Comparison of ENCODE assay signal across 14 cellular contexts in the genomic region with DNA sequence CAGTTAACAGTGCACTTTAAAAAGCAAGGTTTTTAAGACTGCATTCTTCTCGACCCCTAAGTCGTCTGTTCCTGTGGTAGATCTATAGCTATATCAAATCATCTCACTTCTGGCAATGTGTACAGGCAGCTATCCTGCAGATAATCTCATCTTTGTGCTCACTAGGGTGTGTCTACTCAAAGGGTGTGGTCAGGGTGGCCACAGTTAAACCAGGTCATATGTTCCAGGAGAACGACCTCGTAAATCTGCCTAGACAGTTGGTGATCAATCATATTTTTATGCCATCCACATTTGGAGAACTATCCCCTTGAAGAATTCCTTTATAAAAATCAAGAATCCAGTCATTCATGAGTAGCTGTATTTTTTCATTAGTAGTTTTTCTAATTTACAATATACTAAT. TPM values are rescaled to one million over a fixed set of nuclear protein-coding genes. Genes with fewer than 3 reads are reported as not detected.
A peak's percentile ranks its signal among the peaks of the same experiment; 100 is the strongest.
DNase-seq lines count a peak whose midpoint lies in the region; ATAC-seq and TF ChIP-seq lines count a peak whose summit lies in the region.
"Had no signal": no experiment of that assay in that cellular context is flagged by ENCODE, and none has a peak within 500 bp of the region (broad histone marks: within the 10 kb centered on the region; RNA-seq: fewer than 3 reads in every experiment).

No MANE protein-coding gene starts in this region.

- CTCF ChIA-PET in HEK293 (lab: Yijun Ruan, JAX): interaction anchor here (1.0 to 2.1 kb wide), 4 partner anchors 32 to 296 kb away, joined by 3 to 6 read pairs (median 4); no protein-coding TSS in a partner anchor
- CTCF ChIA-PET in WTC11 (lab: Charles Lee): interaction anchor here (1.3 to 3.5 kb wide), 7 partner anchors 32 to 299 kb away, joined by 5 to 23 read pairs (median 7); a partner anchor contains a TSS

- no peaks in the 10 kb centered on the region for H3K27me3 ChIP-seq in iPS-18a (ENCODE audit: control insufficient read depth, insufficient read depth, low read length)

- no peak for TF ChIP-seq CTCF in HEK293 (tag by site-specific recombination; IDR thresholded peaks at IDR 0.05)
- TF ChIP-seq CTCF in WTC11 (IDR thresholded peaks at IDR 0.05): no peak
- no peak for TF ChIP-seq CTCF in retinal pigment epithelial cell (conservative IDR thresholded peaks at IDR 0.05; ENCODE audit: low read depth, low read length)

- ATAC-seq in WTC11: no peak
- no peak for ATAC-seq in activated T-helper 17 cell treated with anti-CD3 and anti-CD28 coated beads, Interleukin-2, amount 50 U/mL, for 72 hours (replicated peaks)

- H3K27ac Mint-ChIP-seq in WTC11: peak overlapping the region; percentile 98
- H3K27ac Mint-ChIP-seq in activated T-helper 17 cell treated with anti-CD3 and anti-CD28 coated beads, Interleukin-2, amount 50 U/mL, for 72 hours: no peak overlapping the region
- H3K27ac Mint-ChIP-seq: activated T-helper 2 cell treated with anti-CD3 and anti-CD28 coated beads, Interferon-gamma antibody, Interleukin-2, Interleukin-4, amounts not matched to agents 10 μg/mL and 5 μg/mL and 100 μg/mL, durations not matched to agents 14 hours and 24 hours and 36 hours had no signal

- DNase-seq in WTC11 (ENCODE audit: low spot score): no peak
- no peak for DNase-seq in retinal pigment epithelial cell (ENCODE audit: low read depth)
- no peak for DNase-seq in inferior parietal cortex (ENCODE audit: extremely low spot score)
- no peak for DNase-seq in SHP77 (lab: John Stamatoyannopoulos, UW)
- no peak for DNase-seq in head of caudate nucleus
- DNase-seq: activated CD4-positive, alpha-beta T cell treated with anti-CD3 and anti-CD28 coated beads, Interleukin-2, amount 50 U/mL, for 1 hour; hypothalamus; midbrain; NCI-H187 treated with DMSO at 0.1 percent for 48 hours; right cardiac atrium had no signal

- H3K4me1 ChIP-seq in HEK293 (ENCODE audit: control insufficient read depth, insufficient read depth, low read length) (no peaks in the 10 kb centered on the region), iPS-18a (ENCODE audit: control insufficient read depth, low read depth, low read length) (peaks cover 60% of the 10 kb centered on the region)

- peak overlapping the region; percentile 71 for H3K9ac ChIP-seq in iPS-18a (ENCODE audit: low read length)

- POLR2A ChIA-PET in HEK293 (lab: Yijun Ruan, JAX) (interaction anchor here (0.9 to 1.2 kb wide), 3 partner anchors 62 to 340 kb away, joined by 3 to 4 read pairs (median 3); a partner anchor contains a TSS), WTC11 (lab: Charles Lee) (interaction anchor here (0.9 to 1.9 kb wide), 4 partner anchors 62 to 1071 kb away, joined by 3 to 12 read pairs (median 4); a partner anchor contains a TSS)

- H3K4me1 Mint-ChIP-seq in WTC11: peaks cover 63% of the 10 kb centered on the region
- H3K4me1 Mint-ChIP-seq in activated T-helper 17 cell treated with anti-CD3 and anti-CD28 coated beads, Interleukin-2, amount 50 U/mL, for 72 hours: peaks cover 4% of the 10 kb centered on the region

- H3K27me3 Mint-ChIP-seq in WTC11 (ENCODE audit: low read depth): no peaks in the 10 kb centered on the region; the same call in 1 of the 2 replicates
- peaks cover 36% of the 10 kb centered on the region for H3K27me3 Mint-ChIP-seq in activated T-helper 17 cell treated with anti-CD3 and anti-CD28 coated beads, Interleukin-2, amount 50 U/mL, for 72 hours

- H3K9me3 Mint-ChIP-seq in WTC11: no peaks in the 10 kb centered on the region
- no peaks in the 10 kb centered on the region for H3K9me3 Mint-ChIP-seq in activated T-helper 17 cell treated with anti-CD3 and anti-CD28 coated beads, Interleukin-2, amount 50 U/mL, for 72 hours
- H3K9me3 Mint-ChIP-seq: activated T-helper 2 cell treated with anti-CD3 and anti-CD28 coated beads, Interferon-gamma antibody, Interleukin-2, Interleukin-4, amounts not matched to agents 10 μg/mL and 5 μg/mL and 100 μg/mL, durations not matched to agents 14 hours and 24 hours and 36 hours had no signal

- H3K36me3 ChIP-seq in HEK293 (ENCODE audit: control insufficient read depth in 2 of 2, insufficient read depth in 1 of 2, low read length in 2 of 2): no peaks in the 10 kb centered on the region
- H3K36me3 ChIP-seq in iPS-18a (ENCODE audit: control insufficient read depth, low read depth, low read length): no peaks in the 10 kb centered on the region

- H3K36me3 Mint-ChIP-seq in WTC11: no peaks in the 10 kb centered on the region
- H3K36me3 Mint-ChIP-seq in activated T-helper 17 cell treated with anti-CD3 and anti-CD28 coated beads, Interleukin-2, amount 50 U/mL, for 72 hours (ENCODE audit: low read depth): no peaks in the 10 kb centered on the region

- intact Hi-C loops in head of caudate nucleus (cut with DNase I): no loop called here

- no peak overlapping the region for H3K27ac ChIP-seq in HEK293 (ENCODE audit: extremely low read depth, low read depth, low read length)
- peak overlapping the region; percentile 80 for H3K27ac ChIP-seq in iPS-18a (ENCODE audit: low read length)

- H3K4me3 ChIP-seq in HEK293 (ENCODE audit: low read depth, low read length) (no peak overlapping the region; the same call in 1 of the 2 replicates), iPS-18a (ENCODE audit: low read length) (peak overlapping the region; percentile 68), retinal pigment epithelial cell (ENCODE audit: low read length) (peak overlapping the region; percentile 38)

- peak overlapping the region; percentile 78 for H3K4me3 Mint-ChIP-seq in WTC11
- no peak overlapping the region for H3K4me3 Mint-ChIP-seq in activated T-helper 17 cell treated with anti-CD3 and anti-CD28 coated beads, Interleukin-2, amount 50 U/mL, for 72 hours

- no peaks in the 10 kb centered on the region for H3K9me3 ChIP-seq in HEK293 (ENCODE audit: control insufficient read depth, insufficient read depth, low read depth, low read length)
- no peaks in the 10 kb centered on the region for H3K9me3 ChIP-seq in iPS-18a (ENCODE audit: control insufficient read depth, low read depth, low read length)

TF ChIP-seq in HEK293, 187 proteins besides CTCF, POLR2A, EP300 and RAD21 (continues in another document):
- TF ChIP-seq SCRT2 (tag by site-specific recombination; IDR thresholded peaks at IDR 0.05) (no peak), ZNF776 (tag by site-specific recombination; IDR thresholded peaks at IDR 0.05; ENCODE audit: borderline replicate concordance) (no peak), ZBTB17 (tag by site-specific recombination; IDR thresholded peaks at IDR 0.05) (no peak), MEIS1 (CRISPR knock-in tag; IDR thresholded peaks at IDR 0.05; ENCODE audit: borderline replicate concordance) (peak; percentile 28; the same call in 1 of the 2 replicates), ZNF529 (tag by site-specific recombination; IDR thresholded peaks at IDR 0.05; ENCODE audit: insufficient replicate concordance) (no peak), ZNF335 (tag by site-specific recombination; conservative IDR thresholded peaks at IDR 0.05) (peak; percentile 63; the same call in 1 of the 2 replicates), KLF1 (tag by site-specific recombination; IDR thresholded peaks at IDR 0.05) (peak; percentile 88), ZNF544 (tag by site-specific recombination; IDR thresholded peaks at IDR 0.05) (no peak), ZNF223 (tag by site-specific recombination; IDR thresholded peaks at IDR 0.05) (no peak)
- TF ChIP-seq, protein P1, sequence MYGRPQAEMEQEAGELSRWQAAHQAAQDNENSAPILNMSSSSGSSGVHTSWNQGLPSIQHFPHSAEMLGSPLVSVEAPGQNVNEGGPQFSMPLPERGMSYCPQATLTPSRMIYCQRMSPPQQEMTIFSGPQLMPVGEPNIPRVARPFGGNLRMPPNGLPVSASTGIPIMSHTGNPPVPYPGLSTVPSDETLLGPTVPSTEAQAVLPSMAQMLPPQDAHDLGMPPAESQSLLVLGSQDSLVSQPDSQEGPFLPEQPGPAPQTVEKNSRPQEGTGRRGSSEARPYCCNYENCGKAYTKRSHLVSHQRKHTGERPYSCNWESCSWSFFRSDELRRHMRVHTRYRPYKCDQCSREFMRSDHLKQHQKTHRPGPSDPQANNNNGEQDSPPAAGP (tag by site-specific recombination; IDR thresholded peaks at IDR 0.05): 0 out of 2 replicates have a peak, but pooled peaks have one; percentile 25

TF ChIP-seq in WTC11, 78 proteins besides CTCF, POLR2A, EP300 and RAD21:
- TF ChIP-seq CREM (CRISPR knock-in tag; IDR thresholded peaks at IDR 0.05): no peak
- no peak for TF ChIP-seq GABPB1 (CRISPR knock-in tag; IDR thresholded peaks at IDR 0.05)
- TF ChIP-seq CBFB (CRISPR knock-in tag; IDR thresholded peaks at IDR 0.05; ENCODE audit: low read depth): no peak
- TF ChIP-seq MXD4 (CRISPR knock-in tag; IDR thresholded peaks at IDR 0.05; ENCODE audit: borderline replicate concordance): no peak
- TF ChIP-seq, protein P2, sequence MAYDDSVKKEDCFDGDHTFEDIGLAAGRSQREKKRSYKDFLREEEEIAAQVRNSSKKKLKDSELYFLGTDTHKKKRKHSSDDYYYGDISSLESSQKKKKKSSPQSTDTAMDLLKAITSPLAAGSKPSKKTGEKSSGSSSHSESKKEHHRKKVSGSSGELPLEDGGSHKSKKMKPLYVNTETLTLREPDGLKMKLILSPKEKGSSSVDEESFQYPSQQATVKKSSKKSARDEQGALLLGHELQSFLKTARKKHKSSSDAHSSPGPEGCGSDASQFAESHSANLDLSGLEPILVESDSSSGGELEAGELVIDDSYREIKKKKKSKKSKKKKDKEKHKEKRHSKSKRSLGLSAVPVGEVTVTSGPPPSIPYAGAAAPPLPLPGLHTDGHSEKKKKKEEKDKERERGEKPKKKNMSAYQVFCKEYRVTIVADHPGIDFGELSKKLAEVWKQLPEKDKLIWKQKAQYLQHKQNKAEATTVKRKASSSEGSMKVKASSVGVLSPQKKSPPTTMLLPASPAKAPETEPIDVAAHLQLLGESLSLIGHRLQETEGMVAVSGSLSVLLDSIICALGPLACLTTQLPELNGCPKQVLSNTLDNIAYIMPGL (CRISPR knock-in tag; IDR thresholded peaks at IDR 0.05): no peak
- no peak for TF ChIP-seq ZNF138 (CRISPR knock-in tag; conservative IDR thresholded peaks at IDR 0.05)
- no peak for TF ChIP-seq ZNF671 (CRISPR knock-in tag; IDR thresholded peaks at IDR 0.05)
- TF ChIP-seq, protein P3, sequence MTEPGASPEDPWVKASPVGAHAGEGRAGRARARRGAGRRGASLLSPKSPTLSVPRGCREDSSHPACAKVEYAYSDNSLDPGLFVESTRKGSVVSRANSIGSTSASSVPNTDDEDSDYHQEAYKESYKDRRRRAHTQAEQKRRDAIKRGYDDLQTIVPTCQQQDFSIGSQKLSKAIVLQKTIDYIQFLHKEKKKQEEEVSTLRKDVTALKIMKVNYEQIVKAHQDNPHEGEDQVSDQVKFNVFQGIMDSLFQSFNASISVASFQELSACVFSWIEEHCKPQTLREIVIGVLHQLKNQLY (CRISPR knock-in tag; IDR thresholded peaks at IDR 0.05): no peak
- TF ChIP-seq NFATC4 (CRISPR knock-in tag; IDR thresholded peaks at IDR 0.05): no peak

RNA-seq across cellular contexts. Expression of a gene that starts 3.0 kb away (rescaled TPM):
- 9.2 to 10.8 TPM (median 10.1 TPM) in 3 replicates for total RNA-seq in WTC11 (2021)
- not detected for total RNA-seq in activated T-helper 17 cell treated with anti-CD3 and anti-CD28 coated beads, Interleukin-2, amount 50 U/mL, for 72 hours
- total RNA-seq: activated T-helper 2 cell treated with anti-CD3 and anti-CD28 coated beads, Interferon-gamma antibody, Interleukin-2, Interleukin-4, amounts not matched to agents 10 μg/mL and 5 μg/mL and 100 μg/mL, durations not matched to agents 14 hours and 24 hours and 36 hours had no signal

Comparison
In these comparisons a context has a peak if more than half of its experiments do, and no peak if none do; other contexts are left out.
1. RNA of a gene that starts 3.0 kb away (total RNA-seq): 9.2 to 10.8 TPM in WTC11; not detected in activated T-helper 17 cell treated with anti-CD3 and anti-CD28 coated beads, Interleukin-2, amount 50 U/mL, for 72 hours; every median in the first group is over 10 times any median in the second.